ENCODE assay signal across 9 cellular contexts in genomic region chr1:109498161-109498801, GRCh38. TPM values are rescaled to one million over a fixed set of nuclear protein-coding genes. Genes with fewer than 3 reads are reported as not detected.
DNase-seq lines count a peak whose midpoint lies in the region; ATAC-seq and TF ChIP-seq lines count a peak whose summit lies in the region.
"Had no signal": no experiment of that assay in that cellular context is flagged by ENCODE, and none has a peak within 500 bp of the region (broad histone marks: within the 10 kb centered on the region; RNA-seq: fewer than 3 reads in every experiment).

No MANE protein-coding gene starts in this region.

- no peak for ATAC-seq in HG02763 (IDR thresholded peaks at IDR 0.05; ENCODE audit: unreplicated experiment)

- DNase-seq in DMS79 treated with DMSO at 0.1 percent for 48 hours (lab: John Stamatoyannopoulos, UW) (peak; percentile 47), M059J (ENCODE audit: low read depth) (peak; percentile 33), fibroblast of pulmonary artery (ENCODE audit: low read depth) (peak; percentile 49), NK-92 (lab: John Stamatoyannopoulos, UW; ENCODE audit: unreplicated experiment) (no peak), DMS153 (lab: John Stamatoyannopoulos, UW) (no peak)
- peak; percentile 44 to 55 for DNase-seq in activated CD4-positive, alpha-beta T cell treated with anti-CD3 and anti-CD28 coated beads, Interleukin-2, amount 50 U/mL, for 4 hours
- peak; percentile 43 for DNase-seq in stimulated activated CD4-positive, alpha-beta T cell treated with anti-CD3 and anti-CD28 coated beads, Interleukin-4, amount 100 ng/mL, for 1 hour

- no peak overlapping the region for H3K4me3 ChIP-seq in fibroblast of pulmonary artery (replicated peaks; ENCODE audit: low read depth, low read length)
- H3K4me3 ChIP-seq: SK-N-MC had no signal

- peak; percentile 65 for TF ChIP-seq CTCF in fibroblast of pulmonary artery (IDR thresholded peaks at IDR 0.05; ENCODE audit: low read length, missing control alignments)

RNA-seq across cellular contexts. Expression of gene CYB561D1, which starts 4.4 kb away (rescaled TPM):
- total RNA-seq in M059J (2014; rRNA removed; shearing (Covaris generic)): 6.6 and 8.0 TPM in 2 replicates

RNA-seq across cellular contexts. Expression of gene AMIGO1, which starts 11.2 kb away (rescaled TPM):
- 1.1 and 2.4 TPM in 2 replicates for total RNA-seq in M059J (2014; rRNA removed; shearing (Covaris generic))

RNA-seq across cellular contexts. Expression of gene ATXN7L2, which starts 14.6 kb away (rescaled TPM):
- total RNA-seq in M059J (2014; rRNA removed; shearing (Covaris generic)): 2.4 and 5.0 TPM in 2 replicates

RNA-seq across cellular contexts. Expression of gene SYPL2, which starts 31.9 kb away (rescaled TPM):
- 0.05 TPM in 1 of 2 replicates, not detected in the other for total RNA-seq in M059J (2014; rRNA removed; shearing (Covaris generic))

RNA-seq across cellular contexts. Expression of gene GPR61, which starts 41.4 kb away (rescaled TPM):
- not detected in 2 replicates for total RNA-seq in M059J (2014; rRNA removed; shearing (Covaris generic))

Comparison
In these comparisons a context has a peak if more than half of its experiments do, and no peak if none do; other contexts are left out.
1. DNase-seq: peak in DMS79 treated with DMSO at 0.1 percent for 48 hours (single experiment), M059J (single experiment), activated CD4-positive, alpha-beta T cell treated with anti-CD3 and anti-CD28 coated beads, Interleukin-2, amount 50 U/mL, for 4 hours (2 of 2), fibroblast of pulmonary artery (single experiment) and stimulated activated CD4-positive, alpha-beta T cell treated with anti-CD3 and anti-CD28 coated beads, Interleukin-4, amount 100 ng/mL, for 1 hour (single experiment); none in NK-92 (single experiment) and DMS153 (single experiment).